13 cellular contexts compared by ENCODE assay signal in genomic region chr3:33360136-33360825, GRCh38.
DNase-seq lines count a peak whose midpoint lies in the region; ATAC-seq and TF ChIP-seq lines count a peak whose summit lies in the region.
"Had no signal": no experiment of that assay in that cellular context is flagged by ENCODE, and none has a peak within 500 bp of the region (broad histone marks: within the 10 kb centered on the region; RNA-seq: fewer than 3 reads in every experiment).

No MANE protein-coding gene starts in this region.

- intact Hi-C loops in ascending aorta (cut with DNase I) = no loop called here
- intact Hi-C loops in naive thymus-derived CD4-positive, alpha-beta T cell (cut with micrococcal nuclease) = no loop called here

- POLR2A ChIA-PET in naive thymus-derived CD4-positive, alpha-beta T cell (lab: Charles Lee) = no interaction called here

- H3K36me3 Mint-ChIP-seq in naive thymus-derived CD4-positive, alpha-beta T cell = no peaks in the 10 kb centered on the region
- H3K36me3 Mint-ChIP-seq: natural killer cell treated with Interleukin-12 subunit alpha and Interleukin-12 subunit beta and Interleukin-15 and Interleukin-18, amount 100 ng/mL, for 72 hours had no signal

- in situ Hi-C loops in KBM-7 (cut with MboI; ENCODE audit: low pct_unique_long_range_greater_than_20kb, low sequenced_read_pairs) = no loop called here

- no peak overlapping the region for H3K4me3 Mint-ChIP-seq in naive thymus-derived CD4-positive, alpha-beta T cell
- H3K4me3 Mint-ChIP-seq: natural killer cell treated with Interleukin-12 subunit alpha and Interleukin-12 subunit beta and Interleukin-15 and Interleukin-18, amount 100 ng/mL, for 72 hours had no signal

- peaks cover 0 to 3% of the 10 kb centered on the region in 2 donors for H3K4me1 ChIP-seq in ascending aorta
- H3K4me1 ChIP-seq in naive thymus-derived CD4-positive, alpha-beta T cell (ENCODE audit: control insufficient read depth in 2 of 2, insufficient read depth in 2 of 2, low read length in 2 of 2) = no peaks in the 10 kb centered on the region

- no peak overlapping the region for H3K27ac Mint-ChIP-seq in naive thymus-derived CD4-positive, alpha-beta T cell
- H3K27ac Mint-ChIP-seq: natural killer cell treated with Interleukin-12 subunit alpha and Interleukin-12 subunit beta and Interleukin-15 and Interleukin-18, amount 100 ng/mL, for 72 hours had no signal

- CTCF ChIA-PET in naive thymus-derived CD4-positive, alpha-beta T cell (lab: Charles Lee) = no interaction called here

- no peaks in the 10 kb centered on the region for H3K9me3 ChIP-seq in ascending aorta
- H3K9me3 ChIP-seq in naive thymus-derived CD4-positive, alpha-beta T cell (ENCODE audit: control insufficient read depth in 2 of 3, low read length in 3 of 3) = no peaks in the 10 kb centered on the region

- H3K4me3 ChIP-seq in ascending aorta = no peak overlapping the region
- H3K4me3 ChIP-seq in naive thymus-derived CD4-positive, alpha-beta T cell (ENCODE audit: low read length) = no peak overlapping the region

- H3K9me3 Mint-ChIP-seq in naive thymus-derived CD4-positive, alpha-beta T cell = no peaks in the 10 kb centered on the region
- H3K9me3 Mint-ChIP-seq: natural killer cell treated with Interleukin-12 subunit alpha and Interleukin-12 subunit beta and Interleukin-15 and Interleukin-18, amount 100 ng/mL, for 72 hours had no signal

- peaks cover 6 to 25% (median 10%) of the 10 kb centered on the region in 5 donors for H3K27me3 Mint-ChIP-seq in naive thymus-derived CD4-positive, alpha-beta T cell

- no peaks in the 10 kb centered on the region for H3K27me3 ChIP-seq in ascending aorta
- H3K27me3 ChIP-seq in naive thymus-derived CD4-positive, alpha-beta T cell (ENCODE audit: control insufficient read depth in 2 of 2, insufficient read depth in 2 of 2, low read length in 2 of 2) = no peaks in the 10 kb centered on the region

- H3K36me3 ChIP-seq in ascending aorta = no peaks in the 10 kb centered on the region
- H3K36me3 ChIP-seq in naive thymus-derived CD4-positive, alpha-beta T cell (ENCODE audit: control insufficient read depth in 2 of 3, insufficient read depth in 3 of 3, low read length in 3 of 3) = no peaks in the 10 kb centered on the region

- H3K4me1 Mint-ChIP-seq in naive thymus-derived CD4-positive, alpha-beta T cell = peaks cover 0 to 6% (median 0%) of the 10 kb centered on the region in 7 donors

- peak; percentile 88 for DNase-seq in A172 (ENCODE audit: low spot score)
- DNase-seq in HT-29 (ENCODE audit: low spot score) = peak; percentile 67
- DNase-seq in ascending aorta (ENCODE audit: low spot score in 2 of 2) = no peak
- peak; percentile 49 for DNase-seq in hepatic stellate cell (ENCODE audit: low spot score)
- DNase-seq in KBM-7 = no peak
- no peak for DNase-seq in naive thymus-derived CD4-positive, alpha-beta T cell
- DNase-seq in UCSD-AML1 (lab: John Stamatoyannopoulos, UW; ENCODE audit: unreplicated experiment) = no peak
- no peak for DNase-seq in GDM1 (lab: John Stamatoyannopoulos, UW)
- DNase-seq: activated gamma-delta T cell treated with Interleukin-2 at 50 U/mL for 16 hours; AML-193; NCI-H526 treated with DMSO at 0.1 percent for 48 hours; stimulated activated CD4-positive, alpha-beta T cell treated with anti-CD3 and anti-CD28 coated beads, Interleukin-15, amount 100 ng/mL, for 24 hours had no signal

- no peak for ATAC-seq in naive thymus-derived CD4-positive, alpha-beta T cell
- ATAC-seq: natural killer cell treated with Interleukin-12 subunit alpha and Interleukin-12 subunit beta and Interleukin-15 and Interleukin-18, amount 100 ng/mL, for 72 hours had no signal

- no peak for TF ChIP-seq CTCF in ascending aorta (IDR thresholded peaks at IDR 0.05)

- peak overlapping the region; percentile 1 to 3 for H3K27ac ChIP-seq in ascending aorta
- no peak overlapping the region for H3K27ac ChIP-seq in naive thymus-derived CD4-positive, alpha-beta T cell (ENCODE audit: low read depth, low read length)

Comparison
In these comparisons a context has a peak if more than half of its experiments do, and no peak if none do; other contexts are left out.
1. DNase-seq: peak in A172 (single experiment), HT-29 (single experiment) and hepatic stellate cell (single experiment); none in ascending aorta (0 of 2), KBM-7 (single experiment), naive thymus-derived CD4-positive, alpha-beta T cell (0 of 9), UCSD-AML1 (single experiment) and GDM1 (single experiment).